In genomic region chr3:16486201-16486600, GRCh38 we compare ENCODE assay signal across 22 cellular contexts. TPM values are rescaled to one million over a fixed set of nuclear protein-coding genes. Genes with fewer than 3 reads are reported as not detected.
A peak's percentile ranks its signal among the peaks of the same experiment; 100 is the strongest.
DNase-seq lines count a peak whose midpoint lies in the region; ATAC-seq and TF ChIP-seq lines count a peak whose summit lies in the region.
"Had no signal": no experiment of that assay in that cellular context is flagged by ENCODE, and none has a peak within 500 bp of the region (broad histone marks: within the 10 kb centered on the region; RNA-seq: fewer than 3 reads in every experiment).

No MANE protein-coding gene starts in this region.

- H3K27me3 ChIP-seq in SU-DHL-6 (ENCODE audit: low read length) (no peaks in the 10 kb centered on the region), thyroid gland (no peaks in the 10 kb centered on the region), WERI-Rb-1 (ENCODE audit: insufficient read depth, low read depth, severe bottlenecking) (no peaks in the 10 kb centered on the region)
- H3K27me3 ChIP-seq: colonic mucosa, upper lobe of right lung had no signal

- TF ChIP-seq CTCF in natural killer cell (IDR thresholded peaks at IDR 0.05): no peak
- TF ChIP-seq CTCF in SU-DHL-6 (IDR thresholded peaks at IDR 0.05; ENCODE audit: insufficient read depth, low read length, poor library complexity, severe bottlenecking): no peak
- TF ChIP-seq CTCF in thyroid gland (IDR thresholded peaks at IDR 0.05): no peak
- no peak for TF ChIP-seq CTCF in WERI-Rb-1 (IDR thresholded peaks at IDR 0.05; ENCODE audit: low read depth, low read length)

- H3K9me3 ChIP-seq in SU-DHL-6 (ENCODE audit: insufficient read depth, low read length): no peaks in the 10 kb centered on the region
- H3K9me3 ChIP-seq in thyroid gland: no peaks in the 10 kb centered on the region
- no peaks in the 10 kb centered on the region for H3K9me3 ChIP-seq in WERI-Rb-1 (ENCODE audit: severe bottlenecking)
- H3K9me3 ChIP-seq: Caco-2, colonic mucosa, upper lobe of right lung had no signal

- no peak for ATAC-seq in natural killer cell
- no peak for ATAC-seq in natural killer cell treated with Interleukin-12 subunit alpha and Interleukin-12 subunit beta and Interleukin-15 and Interleukin-18, amount 100 ng/mL, for 72 hours
- no peak for ATAC-seq in effector memory CD8-positive, alpha-beta T cell (replicated peaks)
- ATAC-seq: activated CD8-positive, alpha-beta memory T cell treated with anti-CD3 and anti-CD28 coated beads, Interleukin-2, amount 10 ng/mL, durations not matched to agents 7 days and 5 days; left lobe of liver; PC-3; upper lobe of right lung had no signal

- DNase-seq in natural killer cell: no peak
- no peak for DNase-seq in natural killer cell treated with Interleukin-12 subunit alpha and Interleukin-12 subunit beta and Interleukin-15 and Interleukin-18, amount 100 ng/mL, for 72 hours (ENCODE audit: low spot score)
- no peak for DNase-seq in effector memory CD8-positive, alpha-beta T cell
- DNase-seq in thyroid gland: no peak
- no peak for DNase-seq in NCI-H1694 treated with DMSO at 0.1 percent for 48 hours (lab: John Stamatoyannopoulos, UW)
- no peak for DNase-seq in WERI-Rb-1
- DNase-seq: activated CD8-positive, alpha-beta memory T cell treated with anti-CD3 and anti-CD28 coated beads, Interleukin-2, amount 10 ng/mL, durations not matched to agents 7 days and 5 days; activated effector memory CD4-positive, alpha-beta T cell treated with anti-CD3 and anti-CD28 coated beads, Interleukin-2, amount 50 U/mL, for 16 hours; Caco-2; colonic mucosa; GM23248; head of caudate nucleus; NCI-H146; NCI-H774; PC-3; SHP77; small intestine; stimulated activated CD4-positive, alpha-beta T cell treated with anti-CD3 and anti-CD28 coated beads, Interleukin-4, amount 100 ng/mL, for 1 hour; upper lobe of right lung had no signal

- H3K27me3 Mint-ChIP-seq in natural killer cell (ENCODE audit: low read depth in 2 of 2): no peaks in the 10 kb centered on the region
- H3K27me3 Mint-ChIP-seq in natural killer cell treated with Interleukin-12 subunit alpha and Interleukin-12 subunit beta and Interleukin-15 and Interleukin-18, amount 100 ng/mL, for 72 hours: no peaks in the 10 kb centered on the region
- no peaks in the 10 kb centered on the region for H3K27me3 Mint-ChIP-seq in effector memory CD8-positive, alpha-beta T cell
- H3K27me3 Mint-ChIP-seq: activated CD8-positive, alpha-beta memory T cell treated with anti-CD3 and anti-CD28 coated beads, Interleukin-2, amount 10 ng/mL, durations not matched to agents 7 days and 5 days had no signal

- peak overlapping the region; percentile 2 to 4 for H3K27ac Mint-ChIP-seq in natural killer cell
- H3K27ac Mint-ChIP-seq in natural killer cell treated with Interleukin-12 subunit alpha and Interleukin-12 subunit beta and Interleukin-15 and Interleukin-18, amount 100 ng/mL, for 72 hours: peak overlapping the region in 1 of 2 donors; percentile 72
- H3K27ac Mint-ChIP-seq in effector memory CD8-positive, alpha-beta T cell: peak overlapping the region; percentile 41 to 57
- H3K27ac Mint-ChIP-seq: activated CD8-positive, alpha-beta memory T cell treated with anti-CD3 and anti-CD28 coated beads, Interleukin-2, amount 10 ng/mL, durations not matched to agents 7 days and 5 days had no signal

- peaks cover 47 to 63% of the 10 kb centered on the region in 2 donors for H3K4me1 Mint-ChIP-seq in natural killer cell
- H3K4me1 Mint-ChIP-seq in natural killer cell treated with Interleukin-12 subunit alpha and Interleukin-12 subunit beta and Interleukin-15 and Interleukin-18, amount 100 ng/mL, for 72 hours (ENCODE audit: low read depth in 2 of 2): peaks cover 58 to 66% of the 10 kb centered on the region in 2 donors
- peaks cover 39 to 54% of the 10 kb centered on the region in 2 donors for H3K4me1 Mint-ChIP-seq in effector memory CD8-positive, alpha-beta T cell (ENCODE audit: low read depth in 2 of 2)

- peaks cover 28% of the 10 kb centered on the region; the same call in 1 of the 2 replicates for H4K20me1 ChIP-seq in SU-DHL-6 (ENCODE audit: low read depth, low read length)

- H3K36me3 ChIP-seq in SU-DHL-6 (ENCODE audit: low read length): peaks cover 36% of the 10 kb centered on the region
- no peaks in the 10 kb centered on the region for H3K36me3 ChIP-seq in thyroid gland
- no peaks in the 10 kb centered on the region for H3K36me3 ChIP-seq in WERI-Rb-1
- H3K36me3 ChIP-seq: colonic mucosa had no signal

- H3K36me3 Mint-ChIP-seq in natural killer cell: peaks cover 7% of the 10 kb centered on the region
- H3K36me3 Mint-ChIP-seq in natural killer cell treated with Interleukin-12 subunit alpha and Interleukin-12 subunit beta and Interleukin-15 and Interleukin-18, amount 100 ng/mL, for 72 hours: peaks cover 32% of the 10 kb centered on the region
- H3K36me3 Mint-ChIP-seq in effector memory CD8-positive, alpha-beta T cell (ENCODE audit: insufficient read depth): peaks cover 15% of the 10 kb centered on the region

- H3K79me2 ChIP-seq in SU-DHL-6 (ENCODE audit: insufficient read depth, low read length): peaks cover 100% of the 10 kb centered on the region

- H3K4me3 ChIP-seq in SU-DHL-6 (ENCODE audit: insufficient read depth, low read length, poor library complexity, severe bottlenecking) (no peak overlapping the region), thyroid gland (replicated peaks in 1 of 3) (no peak overlapping the region), WERI-Rb-1 (ENCODE audit: low read depth, low read length) (no peak overlapping the region)
- H3K4me3 ChIP-seq: colonic mucosa, GM23248, upper lobe of right lung had no signal

- H3K9me3 Mint-ChIP-seq in natural killer cell: no peaks in the 10 kb centered on the region
- no peaks in the 10 kb centered on the region for H3K9me3 Mint-ChIP-seq in natural killer cell treated with Interleukin-12 subunit alpha and Interleukin-12 subunit beta and Interleukin-15 and Interleukin-18, amount 100 ng/mL, for 72 hours
- no peaks in the 10 kb centered on the region for H3K9me3 Mint-ChIP-seq in effector memory CD8-positive, alpha-beta T cell

- H3K4me2 ChIP-seq in SU-DHL-6 (ENCODE audit: low read depth, low read length, poor library complexity, severe bottlenecking): no peak overlapping the region

- peak overlapping the region; percentile 62; the same call in 1 of the 2 replicates for H3K27ac ChIP-seq in SU-DHL-6 (ENCODE audit: low read depth, low read length)
- peak overlapping the region; percentile 89 to 95 (median 93) for H3K27ac ChIP-seq in thyroid gland
- no peak overlapping the region for H3K27ac ChIP-seq in WERI-Rb-1
- H3K27ac ChIP-seq: colonic mucosa, GM23248, HL-60, upper lobe of right lung had no signal

- no peak for TF ChIP-seq POLR2A in thyroid gland (IDR thresholded peaks at IDR 0.05)

- 88 to 97% methylated on average over 2 of the region's 2 CpGs for WGBS in thyroid gland, 2 donors

- peaks cover 92 to 97% of the 10 kb centered on the region in 2 donors for H3K4me1 ChIP-seq in thyroid gland

- H3K9me2 ChIP-seq in SU-DHL-6 (replicated peaks; ENCODE audit: insufficient read depth, low read length): no peaks in the 10 kb centered on the region

- H2AFZ ChIP-seq in SU-DHL-6 (ENCODE audit: low read depth, low read length, severe bottlenecking): no peak overlapping the region
- H2AFZ ChIP-seq: GM23248 had no signal

- H3K4me3 Mint-ChIP-seq in natural killer cell: no peak overlapping the region
- no peak overlapping the region for H3K4me3 Mint-ChIP-seq in natural killer cell treated with Interleukin-12 subunit alpha and Interleukin-12 subunit beta and Interleukin-15 and Interleukin-18, amount 100 ng/mL, for 72 hours
- H3K4me3 Mint-ChIP-seq in effector memory CD8-positive, alpha-beta T cell: no peak overlapping the region
- H3K4me3 Mint-ChIP-seq: activated CD8-positive, alpha-beta memory T cell treated with anti-CD3 and anti-CD28 coated beads, Interleukin-2, amount 10 ng/mL, durations not matched to agents 7 days and 5 days had no signal

- intact Hi-C loops in natural killer cell (cut with micrococcal nuclease): no loop called here
- intact Hi-C loops in thyroid gland (cut with DNase I): no loop called here

- H3F3A ChIP-seq in SU-DHL-6 (ENCODE audit: insufficient read depth): peaks cover 26% of the 10 kb centered on the region

- H3K9ac ChIP-seq in SU-DHL-6 (ENCODE audit: low read length): no peak overlapping the region
- H3K9ac ChIP-seq: GM23248 had no signal

RNA-seq across cellular contexts. Expression of gene RFTN1, which starts 27.3 kb away (rescaled TPM):
- 100 to 1,000 TPM; 112 to 135 (median 115) TPM for total RNA-seq in natural killer cell
- total RNA-seq in natural killer cell treated with Interleukin-12 subunit alpha and Interleukin-12 subunit beta and Interleukin-15 and Interleukin-18, amount 100 ng/mL, for 72 hours: 100 to 1,000 TPM; 194 to 201 TPM
- 100 to 1,000 TPM; 110 to 239 (median 153) TPM for total RNA-seq in thyroid gland
